In genomic region chr18:44771572-44771956, GRCh38 we compare ENCODE assay signal across 20 cellular contexts.
DNase-seq lines count a peak whose midpoint lies in the region; ATAC-seq and TF ChIP-seq lines count a peak whose summit lies in the region.
"Had no signal": no experiment of that assay in that cellular context is flagged by ENCODE, and none has a peak within 500 bp of the region (broad histone marks: within the 10 kb centered on the region; RNA-seq: fewer than 3 reads in every experiment).

No MANE protein-coding gene starts in this region.

- POLR2A ChIA-PET in HEK293 (lab: Yijun Ruan, JAX) = no interaction called here

- intact Hi-C loops in colonic mucosa (cut with DNase I) = no loop called here

- H3K9me3 ChIP-seq in HEK293 (ENCODE audit: control insufficient read depth, insufficient read depth, low read depth, low read length) (no peaks in the 10 kb centered on the region), colonic mucosa (no peaks in the 10 kb centered on the region), suprapubic skin (no peaks in the 10 kb centered on the region)
- H3K9me3 ChIP-seq: Caco-2, left lung, ovary had no signal

- H3K27me3 ChIP-seq in colonic mucosa (no peaks in the 10 kb centered on the region), suprapubic skin (no peaks in the 10 kb centered on the region)
- H3K27me3 ChIP-seq: left lung, ovary had no signal

- H3K4me1 ChIP-seq in HEK293 (ENCODE audit: control insufficient read depth, insufficient read depth, low read length) (0 out of 2 replicates have a peak, but pooled peaks cover 4% of the 10 kb centered on the region), colonic mucosa (peaks cover 5% of the 10 kb centered on the region), suprapubic skin (peaks cover 11% of the 10 kb centered on the region)

- TF ChIP-seq POLR2A in suprapubic skin (IDR thresholded peaks at IDR 0.05) (no peak), GM18505 (IDR thresholded peaks at IDR 0.05; ENCODE audit: borderline replicate concordance, extremely low read depth, insufficient read depth, insufficient read length) (no peak)

- 67% methylated on average over 5 of the region's 5 CpGs for WGBS in suprapubic skin

- peaks cover 68% of the 10 kb centered on the region for H3K4me1 Mint-ChIP-seq in nephron progenitor cell

- CTCF ChIA-PET in HEK293 (lab: Yijun Ruan, JAX) = no interaction called here

- peak overlapping the region in 1 of 2 donors; percentile 51 for H3K9ac ChIP-seq in colonic mucosa (ENCODE audit: low read depth in 2 of 2, low read length in 2 of 2)

- H3K27me3 Mint-ChIP-seq in nephron progenitor cell (ENCODE audit: low read depth, poor library complexity) = no peaks in the 10 kb centered on the region

- H3K9me3 Mint-ChIP-seq in nephron progenitor cell = no peaks in the 10 kb centered on the region
- H3K9me3 Mint-ChIP-seq: H9 had no signal

- peaks cover 23% of the 10 kb centered on the region for H3K36me3 Mint-ChIP-seq in nephron progenitor cell (ENCODE audit: low read depth)

- H3K27ac Mint-ChIP-seq in nephron progenitor cell = peak overlapping the region; percentile 97

- no peak overlapping the region for H3K27ac ChIP-seq in HEK293 (ENCODE audit: extremely low read depth, low read depth, low read length)
- H3K27ac ChIP-seq in colonic mucosa = peak overlapping the region; percentile 57
- peak overlapping the region; percentile 27 for H3K27ac ChIP-seq in suprapubic skin
- H3K27ac ChIP-seq: left lung, ovary had no signal

- TF ChIP-seq EP300 in suprapubic skin (IDR thresholded peaks at IDR 0.05) = no peak

- ATAC-seq in GM21423 (IDR thresholded peaks at IDR 0.05; ENCODE audit: unreplicated experiment) = no peak
- no peak for ATAC-seq in GM18505 (IDR thresholded peaks at IDR 0.05; ENCODE audit: unreplicated experiment)
- ATAC-seq: left lung had no signal

- H3K36me3 ChIP-seq in HEK293 (ENCODE audit: control insufficient read depth in 2 of 2, insufficient read depth in 1 of 2, low read length in 2 of 2) (no peaks in the 10 kb centered on the region), colonic mucosa (no peaks in the 10 kb centered on the region), suprapubic skin (no peaks in the 10 kb centered on the region)
- H3K36me3 ChIP-seq: left lung, ovary had no signal

- H3K4me3 Mint-ChIP-seq in nephron progenitor cell = no peak overlapping the region
- H3K4me3 Mint-ChIP-seq: H9 had no signal

- H3K4me3 ChIP-seq in HEK293 (ENCODE audit: low read depth, low read length) = no peak overlapping the region
- H3K4me3 ChIP-seq in colonic mucosa = no peak overlapping the region
- H3K4me3 ChIP-seq in suprapubic skin = no peak overlapping the region
- H3K4me3 ChIP-seq: left lung, ovary, skin epidermis had no signal

- no peak for DNase-seq in colonic mucosa
- DNase-seq in nephron progenitor cell = no peak
- no peak for DNase-seq in suprapubic skin (ENCODE audit: low spot score in 2 of 2)
- no peak for DNase-seq in GM20000 (ENCODE audit: low spot score)
- DNase-seq: activated CD4-positive, alpha-beta T cell treated with anti-CD3 and anti-CD28 coated beads, Interleukin-2, amount 50 U/mL, for 1 hour; activated CD8-positive, alpha-beta memory T cell treated with anti-CD3 and anti-CD28 coated beads, Interleukin-2, amount 50 U/mL, for 4 hours; activated effector memory CD4-positive, alpha-beta T cell treated with anti-CD3 and anti-CD28 coated beads, Interleukin-2, amount 50 U/mL, for 16 hours; AML-193; effector memory CD4-positive, alpha-beta T cell; H9; left lung; NCI-H1417 treated with DMSO at 0.1 percent for 48 hours; NCI-H2171; ovary; stimulated activated CD4-positive, alpha-beta T cell treated with anti-CD3 and anti-CD28 coated beads, Interleukin-2, amount 100 ng/mL, for 48 hours had no signal

- no peak for TF ChIP-seq CTCF in HEK293 (tag by site-specific recombination; IDR thresholded peaks at IDR 0.05)
- TF ChIP-seq CTCF in colonic mucosa (IDR thresholded peaks at IDR 0.05) = no peak
- no peak for TF ChIP-seq CTCF in nephron progenitor cell (IDR thresholded peaks at IDR 0.05)
- TF ChIP-seq CTCF in suprapubic skin (IDR thresholded peaks at IDR 0.05) = no peak
- TF ChIP-seq CTCF in GM20000 (IDR thresholded peaks at IDR 0.05; ENCODE audit: extremely low read depth, missing control alignments) = no peak

TF ChIP-seq in HEK293, 187 proteins besides CTCF, POLR2A, EP300 and RAD21:
- TF ChIP-seq HOXC10 (CRISPR knock-in tag; IDR thresholded peaks at IDR 0.05) (no peak), ZNF266 (tag by site-specific recombination; IDR thresholded peaks at IDR 0.05; ENCODE audit: low read depth) (peak; percentile 58; the same call in 1 of the 2 replicates), ZNF280C (tag by site-specific recombination; IDR thresholded peaks at IDR 0.05) (no peak)
TF ChIP-seq in HEK293: peak in this region for 1.
